ENCODE assay signal across 17 cellular contexts in the genomic region with DNA sequence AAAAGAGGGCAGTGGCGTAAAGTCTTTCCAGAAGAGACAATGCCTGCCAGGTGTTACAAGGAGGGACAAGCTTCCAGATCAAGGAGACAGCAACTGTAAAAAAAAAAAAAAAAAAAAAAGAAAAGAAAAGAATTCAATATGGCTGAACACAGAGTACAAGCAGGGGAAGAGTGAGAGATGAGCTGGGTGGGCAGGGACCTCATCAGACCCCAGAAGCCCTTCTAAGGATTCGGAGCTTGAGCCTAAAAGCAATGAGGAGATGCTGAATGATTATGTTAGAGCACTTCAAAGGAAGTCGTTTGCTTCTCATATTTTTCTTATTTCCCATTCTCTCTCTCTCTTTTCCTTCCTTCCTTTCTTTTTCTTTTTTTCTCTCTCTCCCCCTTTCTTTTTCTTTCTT.
DNase-seq lines count a peak whose midpoint lies in the region; ATAC-seq and TF ChIP-seq lines count a peak whose summit lies in the region.
"Had no signal": no experiment of that assay in that cellular context is flagged by ENCODE, and none has a peak within 500 bp of the region (broad histone marks: within the 10 kb centered on the region; RNA-seq: fewer than 3 reads in every experiment).

No MANE protein-coding gene starts in this region.

- TF ChIP-seq CTCF in MCF 10A (IDR thresholded peaks at IDR 0.05; ENCODE audit: unreplicated experiment) (no peak), breast epithelium (IDR thresholded peaks at IDR 0.05) (no peak), PC-9 (conservative IDR thresholded peaks at IDR 0.05) (no peak), chondrocyte (IDR thresholded peaks at IDR 0.05) (no peak)

- ATAC-seq in HG03196 (IDR thresholded peaks at IDR 0.05; ENCODE audit: unreplicated experiment) (no peak), Right ventricle myocardium inferior (no peak)

- H3K9ac ChIP-seq in subcutaneous abdominal adipose tissue (ENCODE audit: low read length in 5 of 5) = no peak overlapping the region

- H3K4me2 ChIP-seq in PC-9 = peak overlapping the region; percentile 67; the same call in 1 of the 2 replicates

- H3K27me3 Mint-ChIP-seq in MCF 10A (ENCODE audit: insufficient read depth, unreplicated experiment) = no peaks in the 10 kb centered on the region
- H3K27me3 Mint-ChIP-seq in chondrocyte (ENCODE audit: low read depth) = no peaks in the 10 kb centered on the region

- no peaks in the 10 kb centered on the region for H3K9me3 ChIP-seq in breast epithelium
- no peaks in the 10 kb centered on the region for H3K9me3 ChIP-seq in PC-9 (ENCODE audit: insufficient read depth, low read depth)
- peaks cover 0 to 2% (median 0%) of the 10 kb centered on the region in 5 donors for H3K9me3 ChIP-seq in subcutaneous abdominal adipose tissue (ENCODE audit: control insufficient read depth in 5 of 5, low read length in 5 of 5)
- H3K9me3 ChIP-seq: SJCRH30 had no signal

- no peaks in the 10 kb centered on the region for H4K20me1 ChIP-seq in PC-9 (ENCODE audit: insufficient read depth)

- peak overlapping the region; percentile 37 for H3K27ac Mint-ChIP-seq in MCF 10A (ENCODE audit: low read depth, unreplicated experiment)
- peak overlapping the region; percentile 41 for H3K27ac Mint-ChIP-seq in chondrocyte (ENCODE audit: unreplicated experiment)

- POLR2A ChIA-PET in MCF 10A (lab: Yijun Ruan, JAX) (interaction anchor here (0.6 to 2.0 kb wide), 8 partner anchors 9 to 129 kb away, joined by 3 to 7 read pairs (median 5); partner anchors contain the start of gene YPEL2), PC-9 (lab: Charles Lee; ENCODE audit: unreplicated experiment) (interaction anchor here (0.5 kb wide), 1 partner anchor 186 kb away, joined by 4 read pairs; no protein-coding TSS in a partner anchor)

- BruUV-seq in MCF 10A (replicated peaks; lab: Mats Ljungman, UMichigan) (no TSS peak), PC-9 (replicated peaks; lab: Mats Ljungman, UMichigan) (no TSS peak)

- H3K36me3 ChIP-seq in breast epithelium (no peaks in the 10 kb centered on the region), PC-9 (ENCODE audit: low read depth) (no peaks in the 10 kb centered on the region), subcutaneous abdominal adipose tissue (ENCODE audit: control insufficient read depth in 5 of 5, insufficient read depth in 5 of 5, low read length in 5 of 5) (no peaks in the 10 kb centered on the region)
- H3K36me3 ChIP-seq: MG63, SJCRH30 had no signal

- H3F3A ChIP-seq in PC-9 (ENCODE audit: insufficient read depth, low read depth) = peaks cover 18% of the 10 kb centered on the region; the same call in 1 of the 2 replicates

- H3K9me3 Mint-ChIP-seq in MCF 10A (ENCODE audit: unreplicated experiment) (no peaks in the 10 kb centered on the region), chondrocyte (ENCODE audit: low read depth) (peaks cover 9% of the 10 kb centered on the region)

- no peaks in the 10 kb centered on the region for H3K79me2 ChIP-seq in PC-9 (ENCODE audit: low read depth)

- intact Hi-C loops in MCF 10A (cut with micrococcal nuclease) = no loop called here
- intact Hi-C loops in breast epithelium (cut with DNase I; ENCODE audit: low total_unique reads) = loop anchor here (10.0 kb wide), 1 partner anchor 130 kb away; no protein-coding TSS in a partner anchor
- intact Hi-C loops in PC-9 (cut with micrococcal nuclease; ENCODE audit: unreplicated experiment) = no loop called here
- intact Hi-C loops in Right ventricle myocardium inferior (cut with DNase I) = no loop called here

- H3K4me3 ChIP-seq in breast epithelium (no peak overlapping the region), PC-9 (no peak overlapping the region), subcutaneous abdominal adipose tissue (ENCODE audit: low read depth in 1 of 5, low read length in 5 of 5) (no peak overlapping the region)
- H3K4me3 ChIP-seq: MG63, SJCRH30 had no signal

- H3K4me3 Mint-ChIP-seq in MCF 10A (ENCODE audit: unreplicated experiment) = no peak overlapping the region
- H3K4me3 Mint-ChIP-seq in chondrocyte (ENCODE audit: unreplicated experiment) = no peak overlapping the region

- H3K4me1 Mint-ChIP-seq in MCF 10A (ENCODE audit: insufficient read depth, unreplicated experiment) (peaks cover 26% of the 10 kb centered on the region), chondrocyte (ENCODE audit: low read depth) (peaks cover 18% of the 10 kb centered on the region)

- CTCF ChIA-PET in MCF 10A (lab: Yijun Ruan, JAX) = interaction anchor here (1.0 to 11.9 kb wide), 5 partner anchors 9 to 121 kb away, joined by 3 to 227 read pairs (median 5); no protein-coding TSS in a partner anchor
- CTCF ChIA-PET in PC-9 (lab: Charles Lee) = interaction anchor here (0.6 to 0.7 kb wide), 2 partner anchors 11 to 49 kb away, joined by 7 to 8 read pairs; no protein-coding TSS in a partner anchor

- DNase-seq in MCF 10A (ENCODE audit: unreplicated experiment) (no peak), breast epithelium (ENCODE audit: low spot score in 2 of 2) (no peak), PC-9 (no peak), chondrocyte (ENCODE audit: low spot score) (no peak), Right ventricle myocardium inferior (ENCODE audit: missing footprints) (no peak)
- DNase-seq: AML-193, DMS79 treated with DMSO at 0.1 percent for 48 hours, Karpas-422, MG63, NCI-H1092, NCI-H1436 treated with DMSO at 0.1 percent for 48 hours, NCI-H2029, PC-3, SJCRH30 had no signal

- H3K27ac ChIP-seq in breast epithelium (no peak overlapping the region), PC-9 (no peak overlapping the region), subcutaneous abdominal adipose tissue (ENCODE audit: low read depth, low read length) (peak overlapping the region; percentile 56)
- H3K27ac ChIP-seq: RWPE1, SJCRH30 had no signal

- H2AFZ ChIP-seq in PC-9 = no peak overlapping the region

- H3K4me1 ChIP-seq in breast epithelium = no peaks in the 10 kb centered on the region
- peaks cover 24% of the 10 kb centered on the region for H3K4me1 ChIP-seq in PC-9 (replicated peaks; ENCODE audit: insufficient read depth)
- H3K4me1 ChIP-seq in subcutaneous abdominal adipose tissue (ENCODE audit: control insufficient read depth in 5 of 5, insufficient read depth in 5 of 5, low read length in 5 of 5) = peaks cover 3 to 36% (median 29%) of the 10 kb centered on the region in 5 donors
- H3K4me1 ChIP-seq: SJCRH30 had no signal

- no peaks in the 10 kb centered on the region for H3K36me3 Mint-ChIP-seq in MCF 10A (ENCODE audit: insufficient read depth, unreplicated experiment)
- peaks cover 9% of the 10 kb centered on the region for H3K36me3 Mint-ChIP-seq in chondrocyte (ENCODE audit: low read depth)

- no peaks in the 10 kb centered on the region for H3K9me2 ChIP-seq in PC-9 (ENCODE audit: insufficient read depth)

- H3K27me3 ChIP-seq in breast epithelium = no peaks in the 10 kb centered on the region
- no peaks in the 10 kb centered on the region for H3K27me3 ChIP-seq in PC-9 (ENCODE audit: insufficient read depth, low read depth)
- H3K27me3 ChIP-seq in subcutaneous abdominal adipose tissue (ENCODE audit: control insufficient read depth in 5 of 5, insufficient read depth in 4 of 5, low read length in 5 of 5) = no peaks in the 10 kb centered on the region
- H3K27me3 ChIP-seq: MG63, SJCRH30 had no signal

- no peak for TF ChIP-seq POLR2A in breast epithelium (IDR thresholded peaks at IDR 0.05)
